In the genomic region with DNA sequence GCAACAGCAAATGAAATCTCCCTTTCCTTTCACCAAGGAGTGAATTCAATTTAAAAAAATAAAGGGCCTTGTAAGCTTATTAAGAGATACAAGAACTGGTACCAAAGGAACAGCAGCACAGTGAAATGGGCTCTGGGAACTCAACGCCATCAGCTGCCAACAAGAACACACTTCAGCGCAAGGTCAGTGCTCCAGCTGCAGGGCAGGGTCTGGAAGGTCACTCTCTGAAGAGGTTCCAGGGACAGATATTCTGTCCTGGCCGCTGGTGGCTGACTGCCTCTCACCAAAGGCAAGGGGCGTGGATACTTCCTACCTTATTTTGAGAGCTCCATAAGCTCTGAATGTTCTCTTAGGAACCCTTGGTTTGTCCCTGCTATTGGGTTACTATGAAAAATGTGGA, we compare ENCODE assay signal across 36 cellular contexts.
"Had no signal": no experiment of that assay in that cellular context is flagged by ENCODE, and none has a peak within 500 bp of the region (broad histone marks: within the 10 kb centered on the region; RNA-seq: fewer than 3 reads in every experiment).

No MANE protein-coding gene starts in this region.

- H3K4me3 ChIP-seq: MG63, Peyer's patch had no signal

- H3K9me3 Mint-ChIP-seq: activated CD4-positive, alpha-beta memory T cell treated with anti-CD3 and anti-CD28 coated beads, Interleukin-2, amount 10 ng/mL, durations not matched to agents 7 days and 5 days; activated naive CD4-positive, alpha-beta T cell treated with anti-CD3 and anti-CD28 coated beads, Interleukin-2, amount 10 ng/mL, durations not matched to agents 7 days and 5 days; activated naive CD8-positive, alpha-beta T cell treated with anti-CD3 and anti-CD28 coated beads, Interleukin-2, amount 50 U/mL, for 24 hours; central memory CD8-positive, alpha-beta T cell had no signal

- H3K36me3 Mint-ChIP-seq: activated CD8-positive, alpha-beta memory T cell treated with anti-CD3 and anti-CD28 coated beads, Interleukin-2, amount 10 ng/mL, durations not matched to agents 7 days and 5 days; activated naive CD4-positive, alpha-beta T cell treated with anti-CD3 and anti-CD28 coated beads, Interleukin-2, amount 10 ng/mL, durations not matched to agents 7 days and 5 days; activated naive CD8-positive, alpha-beta T cell had no signal

- DNase-seq: activated CD4-positive, alpha-beta memory T cell treated with anti-CD3 and anti-CD28 coated beads, Interleukin-2, amount 10 ng/mL, durations not matched to agents 7 days and 5 days; activated CD4-positive, alpha-beta T cell treated with anti-CD3 and anti-CD28 coated beads for 1 hour; activated CD4-positive, alpha-beta T cell treated with anti-CD3 and anti-CD28 coated beads for 48 hours; activated CD4-positive, CD25-positive, alpha-beta regulatory T cell; activated CD8-positive, alpha-beta memory T cell treated with anti-CD3 and anti-CD28 coated beads for 24 hours; activated CD8-positive, alpha-beta memory T cell treated with anti-CD3 and anti-CD28 coated beads, Interleukin-2, amount 10 ng/mL, durations not matched to agents 7 days and 5 days; activated CD8-positive, alpha-beta memory T cell treated with anti-CD3 and anti-CD28 coated beads, Interleukin-2, amount 50 U/mL, for 48 hours; activated effector memory CD4-positive, alpha-beta T cell treated with Interleukin-2 at 50 U/mL for 16 hours; activated naive CD4-positive, alpha-beta T cell treated with anti-CD3 and anti-CD28 coated beads, Interleukin-2, amount 10 ng/mL, durations not matched to agents 7 days and 5 days; activated naive CD8-positive, alpha-beta T cell treated with anti-CD3 and anti-CD28 coated beads, Interleukin-2, amount 50 U/mL, for 24 hours; activated T-cell treated with anti-CD3 and anti-CD28 coated beads, Interleukin-2, amount 50 U/mL, for 48 hours; amniotic stem cell; aorta; brain microvascular endothelial cell; Kasumi-1; KG1; MG63; NCI-H1048; NCI-H1436 treated with DMSO at 0.1 percent for 48 hours; NCI-H1694 treated with DMSO at 0.1 percent for 48 hours; NCI-H2029; NCI-H2171; NCI-H510A; NCI-H526; NCI-H748 treated with DMSO at 0.1 percent for 48 hours; NK-92 treated with Interleukin-12 subunit alpha and Interleukin-12 subunit beta, amount 100 ng/mL, for 24 hours; PC-3; Peyer's patch; RPMI8226; SW 1271; T-helper 1 cell; T-helper 2 cell; T-helper 9 cell; WERI-Rb-1 had no signal

- H3K27me3 Mint-ChIP-seq: activated CD4-positive, alpha-beta memory T cell treated with anti-CD3 and anti-CD28 coated beads, Interleukin-2, amount 10 ng/mL, durations not matched to agents 7 days and 5 days; activated CD8-positive, alpha-beta memory T cell treated with anti-CD3 and anti-CD28 coated beads, Interleukin-2, amount 10 ng/mL, durations not matched to agents 7 days and 5 days; activated naive CD8-positive, alpha-beta T cell; activated naive CD8-positive, alpha-beta T cell treated with anti-CD3 and anti-CD28 coated beads, Interleukin-2, amount 50 U/mL, for 24 hours had no signal

- H3K4me3 Mint-ChIP-seq: activated CD4-positive, alpha-beta memory T cell treated with anti-CD3 and anti-CD28 coated beads, Interleukin-2, amount 10 ng/mL, durations not matched to agents 7 days and 5 days; activated CD8-positive, alpha-beta memory T cell treated with anti-CD3 and anti-CD28 coated beads, Interleukin-2, amount 10 ng/mL, durations not matched to agents 7 days and 5 days; activated naive CD4-positive, alpha-beta T cell treated with anti-CD3 and anti-CD28 coated beads, Interleukin-2, amount 10 ng/mL, durations not matched to agents 7 days and 5 days; activated naive CD8-positive, alpha-beta T cell; activated naive CD8-positive, alpha-beta T cell treated with anti-CD3 and anti-CD28 coated beads, Interleukin-2, amount 50 U/mL, for 24 hours; central memory CD8-positive, alpha-beta T cell had no signal

- H3K4me1 Mint-ChIP-seq: activated CD4-positive, alpha-beta memory T cell treated with anti-CD3 and anti-CD28 coated beads, Interleukin-2, amount 10 ng/mL, durations not matched to agents 7 days and 5 days; activated CD8-positive, alpha-beta memory T cell treated with anti-CD3 and anti-CD28 coated beads, Interleukin-2, amount 10 ng/mL, durations not matched to agents 7 days and 5 days; activated naive CD4-positive, alpha-beta T cell treated with anti-CD3 and anti-CD28 coated beads, Interleukin-2, amount 10 ng/mL, durations not matched to agents 7 days and 5 days; activated naive CD8-positive, alpha-beta T cell treated with anti-CD3 and anti-CD28 coated beads, Interleukin-2, amount 50 U/mL, for 24 hours had no signal

- H3K27ac ChIP-seq: brain microvascular endothelial cell, Peyer's patch, WERI-Rb-1 had no signal

- H3K27me3 ChIP-seq: brain microvascular endothelial cell, MG63, Peyer's patch had no signal

- H3K36me3 ChIP-seq: brain microvascular endothelial cell, MG63, Peyer's patch had no signal

- H3K9me3 ChIP-seq: MG63, Peyer's patch had no signal

- H3K27ac Mint-ChIP-seq: activated CD4-positive, alpha-beta memory T cell treated with anti-CD3 and anti-CD28 coated beads, Interleukin-2, amount 10 ng/mL, durations not matched to agents 7 days and 5 days; activated CD8-positive, alpha-beta memory T cell treated with anti-CD3 and anti-CD28 coated beads, Interleukin-2, amount 10 ng/mL, durations not matched to agents 7 days and 5 days; activated naive CD4-positive, alpha-beta T cell treated with anti-CD3 and anti-CD28 coated beads, Interleukin-2, amount 10 ng/mL, durations not matched to agents 7 days and 5 days; activated naive CD8-positive, alpha-beta T cell; activated naive CD8-positive, alpha-beta T cell treated with anti-CD3 and anti-CD28 coated beads, Interleukin-2, amount 50 U/mL, for 24 hours had no signal

- H3K4me1 ChIP-seq: Peyer's patch had no signal

- ATAC-seq: activated CD8-positive, alpha-beta memory T cell treated with anti-CD3 and anti-CD28 coated beads, Interleukin-2, amount 10 ng/mL, durations not matched to agents 7 days and 5 days; PC-3 had no signal
